ENCODE assay signal across 1 cellular context in the genomic region with DNA sequence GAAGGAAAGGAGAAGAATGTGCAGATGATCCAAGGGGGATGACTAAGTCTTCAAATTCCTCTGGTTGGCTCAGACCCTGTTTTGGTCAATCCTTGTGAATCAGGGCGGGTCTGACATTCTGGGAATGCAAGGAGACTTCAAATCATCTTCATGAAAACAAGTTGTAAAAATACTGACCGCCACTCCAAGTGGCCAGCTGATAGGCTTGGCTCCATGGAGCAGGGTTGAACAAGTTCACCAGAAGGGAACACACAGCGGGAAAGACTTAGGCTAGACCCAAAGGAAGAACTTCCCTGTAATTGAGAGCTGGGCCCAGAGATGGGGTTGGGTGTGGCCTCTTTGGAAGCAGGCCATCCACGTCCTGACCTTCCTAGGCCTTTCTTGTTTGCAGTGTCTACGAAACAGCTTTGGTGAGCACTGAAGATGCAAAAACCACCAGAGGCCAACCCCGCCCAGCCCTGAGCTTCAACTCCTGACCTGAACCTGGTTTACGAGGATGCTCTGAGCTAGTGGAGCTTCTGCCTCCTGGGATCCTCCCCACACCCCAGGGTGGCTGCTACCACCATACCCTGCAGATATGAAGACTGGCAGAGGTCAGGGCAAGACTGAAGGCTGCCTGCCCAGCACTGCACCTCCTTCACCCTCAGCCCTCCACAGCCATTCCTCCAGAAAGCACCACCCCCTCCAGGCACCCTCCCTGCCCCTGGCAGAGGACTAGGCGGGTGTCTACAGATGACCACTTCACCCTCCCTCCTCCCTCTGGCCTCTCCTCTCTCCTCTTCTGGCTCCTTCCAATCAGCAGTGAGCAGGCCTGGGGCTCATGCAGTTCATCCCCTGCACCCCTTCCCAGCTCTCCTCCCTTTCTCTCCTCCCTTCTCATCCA.
TF ChIP-seq lines count a peak whose summit lies in the region.

No MANE protein-coding gene starts in this region.

TF ChIP-seq in K562, 482 proteins besides CTCF, POLR2A, EP300 and RAD21 (continued from another document):
- TF ChIP-seq ZNF263 (CRISPR knock-in tag; IDR thresholded peaks at IDR 0.05; ENCODE audit: borderline replicate concordance), result 0 out of 2 replicates have a peak, but pooled peaks have one; percentile 43
- no peak for TF ChIP-seq ZSCAN29 (IDR thresholded peaks at IDR 0.05)
- TF ChIP-seq, protein P1, sequence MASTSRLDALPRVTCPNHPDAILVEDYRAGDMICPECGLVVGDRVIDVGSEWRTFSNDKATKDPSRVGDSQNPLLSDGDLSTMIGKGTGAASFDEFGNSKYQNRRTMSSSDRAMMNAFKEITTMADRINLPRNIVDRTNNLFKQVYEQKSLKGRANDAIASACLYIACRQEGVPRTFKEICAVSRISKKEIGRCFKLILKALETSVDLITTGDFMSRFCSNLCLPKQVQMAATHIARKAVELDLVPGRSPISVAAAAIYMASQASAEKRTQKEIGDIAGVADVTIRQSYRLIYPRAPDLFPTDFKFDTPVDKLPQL (IDR thresholded peaks at IDR 0.05; ENCODE audit: extremely low read depth, insufficient read length), result no peak
- TF ChIP-seq, protein P2, sequence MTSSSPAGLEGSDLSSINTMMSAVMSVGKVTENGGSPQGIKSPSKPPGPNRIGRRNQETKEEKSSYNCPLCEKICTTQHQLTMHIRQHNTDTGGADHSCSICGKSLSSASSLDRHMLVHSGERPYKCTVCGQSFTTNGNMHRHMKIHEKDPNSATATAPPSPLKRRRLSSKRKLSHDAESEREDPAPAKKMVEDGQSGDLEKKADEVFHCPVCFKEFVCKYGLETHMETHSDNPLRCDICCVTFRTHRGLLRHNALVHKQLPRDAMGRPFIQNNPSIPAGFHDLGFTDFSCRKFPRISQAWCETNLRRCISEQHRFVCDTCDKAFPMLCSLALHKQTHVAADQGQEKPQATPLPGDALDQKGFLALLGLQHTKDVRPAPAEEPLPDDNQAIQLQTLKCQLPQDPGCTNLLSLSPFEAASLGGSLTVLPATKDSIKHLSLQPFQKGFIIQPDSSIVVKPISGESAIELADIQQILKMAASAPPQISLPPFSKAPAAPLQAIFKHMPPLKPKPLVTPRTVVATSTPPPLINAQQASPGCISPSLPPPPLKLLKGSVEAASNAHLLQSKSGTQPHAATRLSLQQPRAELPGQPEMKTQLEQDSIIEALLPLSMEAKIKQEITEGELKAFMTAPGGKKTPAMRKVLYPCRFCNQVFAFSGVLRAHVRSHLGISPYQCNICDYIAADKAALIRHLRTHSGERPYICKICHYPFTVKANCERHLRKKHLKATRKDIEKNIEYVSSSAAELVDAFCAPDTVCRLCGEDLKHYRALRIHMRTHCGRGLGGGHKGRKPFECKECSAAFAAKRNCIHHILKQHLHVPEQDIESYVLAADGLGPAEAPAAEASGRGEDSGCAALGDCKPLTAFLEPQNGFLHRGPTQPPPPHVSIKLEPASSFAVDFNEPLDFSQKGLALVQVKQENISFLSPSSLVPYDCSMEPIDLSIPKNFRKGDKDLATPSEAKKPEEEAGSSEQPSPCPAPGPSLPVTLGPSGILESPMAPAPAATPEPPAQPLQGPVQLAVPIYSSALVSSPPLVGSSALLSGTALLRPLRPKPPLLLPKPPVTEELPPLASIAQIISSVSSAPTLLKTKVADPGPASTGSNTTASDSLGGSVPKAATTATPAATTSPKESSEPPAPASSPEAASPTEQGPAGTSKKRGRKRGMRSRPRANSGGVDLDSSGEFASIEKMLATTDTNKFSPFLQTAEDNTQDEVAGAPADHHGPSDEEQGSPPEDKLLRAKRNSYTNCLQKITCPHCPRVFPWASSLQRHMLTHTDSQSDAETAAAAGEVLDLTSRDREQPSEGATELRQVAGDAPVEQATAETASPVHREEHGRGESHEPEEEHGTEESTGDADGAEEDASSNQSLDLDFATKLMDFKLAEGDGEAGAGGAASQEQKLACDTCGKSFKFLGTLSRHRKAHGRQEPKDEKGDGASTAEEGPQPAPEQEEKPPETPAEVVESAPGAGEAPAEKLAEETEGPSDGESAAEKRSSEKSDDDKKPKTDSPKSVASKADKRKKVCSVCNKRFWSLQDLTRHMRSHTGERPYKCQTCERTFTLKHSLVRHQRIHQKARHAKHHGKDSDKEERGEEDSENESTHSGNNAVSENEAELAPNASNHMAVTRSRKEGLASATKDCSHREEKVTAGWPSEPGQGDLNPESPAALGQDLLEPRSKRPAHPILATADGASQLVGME (CRISPR knock-in tag; IDR thresholded peaks at IDR 0.05), result no peak
